Comparison of ENCODE assay signal across 1 cellular context in the genomic region with DNA sequence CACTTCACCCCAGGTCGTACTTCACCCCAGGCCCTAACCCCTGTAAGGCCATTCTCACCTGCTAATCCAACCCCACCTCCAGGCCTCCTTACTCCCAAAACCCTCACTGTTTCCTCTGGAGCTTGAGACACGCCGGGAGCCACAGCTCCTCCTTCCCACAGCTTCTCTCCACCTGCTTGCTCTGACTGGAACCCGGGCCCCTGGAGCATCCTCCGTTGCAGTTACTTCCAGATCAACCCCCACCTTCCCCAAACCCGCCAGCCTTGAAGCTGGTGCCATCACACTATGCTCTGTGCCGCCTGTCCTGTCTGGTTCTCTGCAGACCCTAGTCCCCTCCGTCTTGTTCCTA.
TF ChIP-seq lines count a peak whose summit lies in the region.

No MANE protein-coding gene starts in this region.

TF ChIP-seq in HepG2, 621 proteins besides CTCF, POLR2A, EP300 and RAD21:
- TF ChIP-seq LCORL (IDR thresholded peaks at IDR 0.05) (no peak), LCORL (CRISPR knock-in tag; IDR thresholded peaks at IDR 0.05) (0 out of 2 replicates have a peak, but pooled peaks have one; percentile 20), KLF6 (CRISPR knock-in tag; IDR thresholded peaks at IDR 0.05) (no peak)
- TF ChIP-seq, protein P1, sequence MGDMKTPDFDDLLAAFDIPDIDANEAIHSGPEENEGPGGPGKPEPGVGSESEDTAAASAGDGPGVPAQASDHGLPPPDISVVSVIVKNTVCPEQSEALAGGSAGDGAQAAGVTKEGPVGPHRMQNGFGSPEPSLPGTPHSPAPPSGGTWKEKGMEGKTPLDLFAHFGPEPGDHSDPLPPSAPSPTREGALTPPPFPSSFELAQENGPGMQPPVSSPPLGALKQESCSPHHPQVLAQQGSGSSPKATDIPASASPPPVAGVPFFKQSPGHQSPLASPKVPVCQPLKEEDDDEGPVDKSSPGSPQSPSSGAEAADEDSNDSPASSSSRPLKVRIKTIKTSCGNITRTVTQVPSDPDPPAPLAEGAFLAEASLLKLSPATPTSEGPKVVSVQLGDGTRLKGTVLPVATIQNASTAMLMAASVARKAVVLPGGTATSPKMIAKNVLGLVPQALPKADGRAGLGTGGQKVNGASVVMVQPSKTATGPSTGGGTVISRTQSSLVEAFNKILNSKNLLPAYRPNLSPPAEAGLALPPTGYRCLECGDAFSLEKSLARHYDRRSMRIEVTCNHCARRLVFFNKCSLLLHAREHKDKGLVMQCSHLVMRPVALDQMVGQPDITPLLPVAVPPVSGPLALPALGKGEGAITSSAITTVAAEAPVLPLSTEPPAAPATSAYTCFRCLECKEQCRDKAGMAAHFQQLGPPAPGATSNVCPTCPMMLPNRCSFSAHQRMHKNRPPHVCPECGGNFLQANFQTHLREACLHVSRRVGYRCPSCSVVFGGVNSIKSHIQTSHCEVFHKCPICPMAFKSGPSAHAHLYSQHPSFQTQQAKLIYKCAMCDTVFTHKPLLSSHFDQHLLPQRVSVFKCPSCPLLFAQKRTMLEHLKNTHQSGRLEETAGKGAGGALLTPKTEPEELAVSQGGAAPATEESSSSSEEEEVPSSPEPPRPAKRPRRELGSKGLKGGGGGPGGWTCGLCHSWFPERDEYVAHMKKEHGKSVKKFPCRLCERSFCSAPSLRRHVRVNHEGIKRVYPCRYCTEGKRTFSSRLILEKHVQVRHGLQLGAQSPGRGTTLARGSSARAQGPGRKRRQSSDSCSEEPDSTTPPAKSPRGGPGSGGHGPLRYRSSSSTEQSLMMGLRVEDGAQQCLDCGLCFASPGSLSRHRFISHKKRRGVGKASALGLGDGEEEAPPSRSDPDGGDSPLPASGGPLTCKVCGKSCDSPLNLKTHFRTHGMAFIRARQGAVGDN (CRISPR knock-in tag; IDR thresholded peaks at IDR 0.05): peak; percentile 28; the same call in 1 of the 2 replicates
